1 cellular context compared by ENCODE assay signal in the genomic region with DNA sequence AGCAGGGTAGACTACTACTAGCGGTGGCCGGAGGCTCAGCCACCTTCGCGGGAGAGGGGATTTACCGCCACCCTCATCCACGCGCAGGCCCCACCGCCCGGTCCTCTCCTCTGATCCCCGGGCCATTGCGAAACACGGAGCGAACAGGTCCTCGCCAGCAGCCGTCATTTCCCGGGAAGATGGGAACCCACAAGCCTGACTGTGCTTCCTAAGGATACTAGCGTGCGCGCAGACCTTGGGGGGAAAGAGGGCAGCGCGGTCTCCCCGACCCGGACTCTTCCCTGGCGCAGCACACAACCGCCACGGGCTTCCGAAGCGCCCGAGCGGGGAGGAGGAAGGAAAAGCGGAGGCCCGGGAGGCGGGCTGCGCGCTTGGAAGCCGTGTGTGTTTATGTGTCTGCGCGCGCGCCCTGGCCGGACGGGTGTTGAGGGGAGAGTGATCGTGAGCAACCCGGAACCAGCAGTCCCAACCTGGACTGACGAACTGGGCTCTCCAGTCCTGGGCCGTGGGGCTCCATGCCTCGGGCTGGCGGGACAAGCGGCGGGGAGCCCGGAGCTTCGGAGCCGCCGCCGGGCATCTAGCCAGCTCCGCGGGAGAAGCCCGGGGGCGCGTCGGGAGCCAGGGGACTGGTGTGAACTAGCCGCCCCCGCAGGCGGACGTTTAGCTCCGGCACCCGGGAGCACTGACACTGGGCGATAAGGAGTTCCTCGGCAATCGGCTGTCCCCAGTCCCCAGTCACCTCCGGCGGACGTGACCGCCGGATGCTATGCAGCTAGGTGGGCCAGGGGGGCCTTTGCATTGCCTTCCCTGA.
TF ChIP-seq lines count a peak whose summit lies in the region.

No MANE protein-coding gene starts in this region.

TF ChIP-seq in K562, 482 proteins besides CTCF, POLR2A, EP300 and RAD21 (continued from another document and continues in another):
- TF ChIP-seq, protein P1, sequence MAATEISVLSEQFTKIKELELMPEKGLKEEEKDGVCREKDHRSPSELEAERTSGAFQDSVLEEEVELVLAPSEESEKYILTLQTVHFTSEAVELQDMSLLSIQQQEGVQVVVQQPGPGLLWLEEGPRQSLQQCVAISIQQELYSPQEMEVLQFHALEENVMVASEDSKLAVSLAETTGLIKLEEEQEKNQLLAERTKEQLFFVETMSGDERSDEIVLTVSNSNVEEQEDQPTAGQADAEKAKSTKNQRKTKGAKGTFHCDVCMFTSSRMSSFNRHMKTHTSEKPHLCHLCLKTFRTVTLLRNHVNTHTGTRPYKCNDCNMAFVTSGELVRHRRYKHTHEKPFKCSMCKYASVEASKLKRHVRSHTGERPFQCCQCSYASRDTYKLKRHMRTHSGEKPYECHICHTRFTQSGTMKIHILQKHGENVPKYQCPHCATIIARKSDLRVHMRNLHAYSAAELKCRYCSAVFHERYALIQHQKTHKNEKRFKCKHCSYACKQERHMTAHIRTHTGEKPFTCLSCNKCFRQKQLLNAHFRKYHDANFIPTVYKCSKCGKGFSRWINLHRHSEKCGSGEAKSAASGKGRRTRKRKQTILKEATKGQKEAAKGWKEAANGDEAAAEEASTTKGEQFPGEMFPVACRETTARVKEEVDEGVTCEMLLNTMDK (IDR thresholded peaks at IDR 0.05; ENCODE audit: borderline replicate concordance, insufficient read depth, low read depth, low read length, poor library complexity, severe bottlenecking) = no peak
- TF ChIP-seq ZNF436 (CRISPR knock-in tag; IDR thresholded peaks at IDR 0.05) = no peak
- TF ChIP-seq LEF1 (IDR thresholded peaks at IDR 0.05) = peak; percentile 76
- TF ChIP-seq, protein P2, sequence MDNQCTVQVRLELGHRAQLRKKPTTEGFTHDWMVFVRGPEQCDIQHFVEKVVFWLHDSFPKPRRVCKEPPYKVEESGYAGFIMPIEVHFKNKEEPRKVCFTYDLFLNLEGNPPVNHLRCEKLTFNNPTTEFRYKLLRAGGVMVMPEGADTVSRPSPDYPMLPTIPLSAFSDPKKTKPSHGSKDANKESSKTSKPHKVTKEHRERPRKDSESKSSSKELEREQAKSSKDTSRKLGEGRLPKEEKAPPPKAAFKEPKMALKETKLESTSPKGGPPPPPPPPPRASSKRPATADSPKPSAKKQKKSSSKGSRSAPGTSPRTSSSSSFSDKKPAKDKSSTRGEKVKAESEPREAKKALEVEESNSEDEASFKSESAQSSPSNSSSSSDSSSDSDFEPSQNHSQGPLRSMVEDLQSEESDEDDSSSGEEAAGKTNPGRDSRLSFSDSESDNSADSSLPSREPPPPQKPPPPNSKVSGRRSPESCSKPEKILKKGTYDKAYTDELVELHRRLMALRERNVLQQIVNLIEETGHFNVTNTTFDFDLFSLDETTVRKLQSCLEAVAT (IDR thresholded peaks at IDR 0.05) = peak; percentile 56 to 73
- TF ChIP-seq ZBTB7A (IDR thresholded peaks at IDR 0.05; ENCODE audit: borderline replicate concordance, control insufficient read depth, low read depth, low read length) = peak; percentile 100
- no peak for TF ChIP-seq NUFIP1 (IDR thresholded peaks at IDR 0.05; ENCODE audit: partially characterized antibody)
- TF ChIP-seq RFX1 (IDR thresholded peaks at IDR 0.05) = no peak
- TF ChIP-seq ZZZ3 (IDR thresholded peaks at IDR 0.05) = no peak
- TF ChIP-seq, protein P3, sequence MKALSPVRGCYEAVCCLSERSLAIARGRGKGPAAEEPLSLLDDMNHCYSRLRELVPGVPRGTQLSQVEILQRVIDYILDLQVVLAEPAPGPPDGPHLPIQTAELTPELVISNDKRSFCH (CRISPR knock-in tag; IDR thresholded peaks at IDR 0.05) = no peak
- TF ChIP-seq, protein P3 (tag; IDR thresholded peaks at IDR 0.05) = 0 out of 2 replicates have a peak, but pooled peaks have one; percentile 33
- TF ChIP-seq, protein P4, sequence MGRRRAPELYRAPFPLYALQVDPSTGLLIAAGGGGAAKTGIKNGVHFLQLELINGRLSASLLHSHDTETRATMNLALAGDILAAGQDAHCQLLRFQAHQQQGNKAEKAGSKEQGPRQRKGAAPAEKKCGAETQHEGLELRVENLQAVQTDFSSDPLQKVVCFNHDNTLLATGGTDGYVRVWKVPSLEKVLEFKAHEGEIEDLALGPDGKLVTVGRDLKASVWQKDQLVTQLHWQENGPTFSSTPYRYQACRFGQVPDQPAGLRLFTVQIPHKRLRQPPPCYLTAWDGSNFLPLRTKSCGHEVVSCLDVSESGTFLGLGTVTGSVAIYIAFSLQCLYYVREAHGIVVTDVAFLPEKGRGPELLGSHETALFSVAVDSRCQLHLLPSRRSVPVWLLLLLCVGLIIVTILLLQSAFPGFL (CRISPR knock-in tag; IDR thresholded peaks at IDR 0.05) = no peak
- TF ChIP-seq KLF10 (CRISPR knock-in tag; IDR thresholded peaks at IDR 0.05) = no peak
- TF ChIP-seq SNRNP70 (optimal IDR thresholded peaks at IDR 0.05; ENCODE audit: low read depth, low read length) = no peak
- peak; percentile 100 for TF ChIP-seq RNF2 (IDR thresholded peaks at IDR 0.05)
- 0 out of 2 replicates have a peak, but pooled peaks have one; percentile 33 for TF ChIP-seq ZEB2 (IDR thresholded peaks at IDR 0.05)
- TF ChIP-seq SMAD4 (CRISPR knock-in tag; conservative IDR thresholded peaks at IDR 0.05) = peak; percentile 98
- TF ChIP-seq SIN3B (IDR thresholded peaks at IDR 0.05; ENCODE audit: low read depth) = no peak
- no peak for TF ChIP-seq ZNF212 (CRISPR knock-in tag; IDR thresholded peaks at IDR 0.05)
- TF ChIP-seq, protein P5, sequence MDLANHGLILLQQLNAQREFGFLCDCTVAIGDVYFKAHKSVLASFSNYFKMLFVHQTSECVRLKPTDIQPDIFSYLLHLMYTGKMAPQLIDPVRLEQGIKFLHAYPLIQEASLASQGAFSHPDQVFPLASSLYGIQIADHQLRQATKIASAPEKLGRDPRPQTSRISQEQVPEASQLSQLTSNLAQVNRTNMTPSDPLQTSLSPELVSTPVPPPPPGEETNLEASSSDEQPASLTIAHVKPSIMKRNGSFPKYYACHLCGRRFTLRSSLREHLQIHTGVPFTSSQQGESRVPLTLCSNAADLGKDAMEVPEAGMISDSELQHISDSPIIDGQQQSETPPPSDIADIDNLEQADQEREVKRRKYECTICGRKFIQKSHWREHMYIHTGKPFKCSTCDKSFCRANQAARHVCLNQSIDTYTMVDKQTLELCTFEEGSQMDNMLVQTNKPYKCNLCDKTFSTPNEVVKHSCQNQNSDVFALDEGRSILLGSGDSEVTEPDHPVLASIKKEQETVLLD (IDR thresholded peaks at IDR 0.05) = peak; percentile 52; the same call in 1 of the 2 replicates
- no peak for TF ChIP-seq NFATC3 (IDR thresholded peaks at IDR 0.05)
- TF ChIP-seq NFXL1 (CRISPR knock-in tag; IDR thresholded peaks at IDR 0.05) = no peak
- TF ChIP-seq CREM (IDR thresholded peaks at IDR 0.05; ENCODE audit: low read depth) = peak; percentile 85
- no peak for TF ChIP-seq GTF2F1 (IDR thresholded peaks at IDR 0.05; ENCODE audit: low read depth, low read length)
- no peak for TF ChIP-seq SRSF1 (IDR thresholded peaks at IDR 0.05; ENCODE audit: low read depth, low read length)
- no peak for TF ChIP-seq ZNF217 (CRISPR knock-in tag; IDR thresholded peaks at IDR 0.05)
- peak in 1 of 2 experiments; percentile 71; a peak in 3 of 4 replicates for TF ChIP-seq MAZ (CRISPR knock-in tag; conservative IDR thresholded peaks at IDR 0.05 in 1 of 2, IDR thresholded peaks at IDR 0.05 in 1 of 2)
- no peak for TF ChIP-seq ZNF57 (CRISPR knock-in tag; IDR thresholded peaks at IDR 0.05)
- peak; percentile 72 for TF ChIP-seq CEBPG (CRISPR knock-in tag; IDR thresholded peaks at IDR 0.05)
- peak; percentile 55 to 84; a peak in 3 of 4 replicates for TF ChIP-seq CEBPG (tag; conservative IDR thresholded peaks at IDR 0.05 in 1 of 2, IDR thresholded peaks at IDR 0.05 in 1 of 2)
- peak; percentile 96 for TF ChIP-seq NCOA1 (IDR thresholded peaks at IDR 0.05; ENCODE audit: low read depth)
- no peak; the same call in 1 of the 2 replicates for TF ChIP-seq ZNF589 (CRISPR knock-in tag; IDR thresholded peaks at IDR 0.05; ENCODE audit: low read depth)
- TF ChIP-seq ZNF766 (CRISPR knock-in tag; conservative IDR thresholded peaks at IDR 0.05) = peak; percentile 57; the same call in 1 of the 2 replicates
- peak; percentile 78 to 87; a peak in 3 of 4 replicates for TF ChIP-seq TBL1XR1 (IDR thresholded peaks at IDR 0.05; ENCODE audit: low read length in 2 of 2)
- peak; percentile 95 for TF ChIP-seq NFIC (IDR thresholded peaks at IDR 0.05)
- peak; percentile 85; the same call in 1 of the 2 replicates for TF ChIP-seq CC2D1A (IDR thresholded peaks at IDR 0.05)
- peak; percentile 41; the same call in 1 of the 2 replicates for TF ChIP-seq ATF7 (IDR thresholded peaks at IDR 0.05)
- TF ChIP-seq KLF16 (IDR thresholded peaks at IDR 0.05) = peak; percentile 90
- TF ChIP-seq ZNF263 (CRISPR knock-in tag; IDR thresholded peaks at IDR 0.05; ENCODE audit: borderline replicate concordance) = peak; percentile 88
- TF ChIP-seq STAT5A (IDR thresholded peaks at IDR 0.05; ENCODE audit: borderline replicate concordance, low read length) = peak; percentile 69; the same call in 1 of the 2 replicates
- no peak for TF ChIP-seq XRCC5 (IDR thresholded peaks at IDR 0.05; ENCODE audit: low read depth, low read length)
- peak; percentile 71 for TF ChIP-seq L3MBTL2 (IDR thresholded peaks at IDR 0.05)
- TF ChIP-seq ZNF24 (IDR thresholded peaks at IDR 0.05) = 0 out of 2 replicates have a peak, but pooled peaks have one; percentile 31
- TF ChIP-seq, protein P6, sequence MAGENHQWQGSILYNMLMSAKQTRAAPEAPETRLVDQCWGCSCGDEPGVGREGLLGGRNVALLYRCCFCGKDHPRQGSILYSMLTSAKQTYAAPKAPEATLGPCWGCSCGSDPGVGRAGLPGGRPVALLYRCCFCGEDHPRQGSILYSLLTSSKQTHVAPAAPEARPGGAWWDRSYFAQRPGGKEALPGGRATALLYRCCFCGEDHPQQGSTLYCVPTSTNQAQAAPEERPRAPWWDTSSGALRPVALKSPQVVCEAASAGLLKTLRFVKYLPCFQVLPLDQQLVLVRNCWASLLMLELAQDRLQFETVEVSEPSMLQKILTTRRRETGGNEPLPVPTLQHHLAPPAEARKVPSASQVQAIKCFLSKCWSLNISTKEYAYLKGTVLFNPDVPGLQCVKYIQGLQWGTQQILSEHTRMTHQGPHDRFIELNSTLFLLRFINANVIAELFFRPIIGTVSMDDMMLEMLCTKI (IDR thresholded peaks at IDR 0.05; ENCODE audit: partially characterized antibody) = no peak
- TF ChIP-seq, protein P7, sequence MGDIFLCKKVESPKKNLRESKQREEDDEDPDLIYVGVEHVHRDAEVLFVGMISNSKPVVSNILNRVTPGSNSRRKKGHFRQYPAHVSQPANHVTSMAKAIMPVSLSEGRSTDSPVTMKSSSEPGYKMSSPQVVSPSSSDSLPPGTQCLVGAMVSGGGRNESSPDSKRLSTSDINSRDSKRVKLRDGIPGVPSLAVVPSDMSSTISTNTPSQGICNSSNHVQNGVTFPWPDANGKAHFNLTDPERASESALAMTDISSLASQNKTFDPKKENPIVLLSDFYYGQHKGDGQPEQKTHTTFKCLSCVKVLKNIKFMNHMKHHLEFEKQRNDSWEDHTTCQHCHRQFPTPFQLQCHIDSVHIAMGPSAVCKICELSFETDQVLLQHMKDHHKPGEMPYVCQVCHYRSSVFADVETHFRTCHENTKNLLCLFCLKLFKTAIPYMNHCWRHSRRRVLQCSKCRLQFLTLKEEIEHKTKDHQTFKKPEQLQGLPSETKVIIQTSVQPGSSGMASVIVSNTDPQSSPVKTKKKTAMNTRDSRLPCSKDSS (IDR thresholded peaks at IDR 0.05; ENCODE audit: low read depth, partially characterized antibody) = no peak
- 0 out of 2 replicates have a peak, but pooled peaks have one; percentile 59 for TF ChIP-seq CBFB (CRISPR knock-in tag; IDR thresholded peaks at IDR 0.05)
- TF ChIP-seq ARID1B (IDR thresholded peaks at IDR 0.05) = peak; percentile 97
- TF ChIP-seq TAF1 (IDR thresholded peaks at IDR 0.05; ENCODE audit: control insufficient read depth, extremely low read depth, insufficient read depth, low read length, severe bottlenecking) = peak; percentile 68
- TF ChIP-seq, protein P8, sequence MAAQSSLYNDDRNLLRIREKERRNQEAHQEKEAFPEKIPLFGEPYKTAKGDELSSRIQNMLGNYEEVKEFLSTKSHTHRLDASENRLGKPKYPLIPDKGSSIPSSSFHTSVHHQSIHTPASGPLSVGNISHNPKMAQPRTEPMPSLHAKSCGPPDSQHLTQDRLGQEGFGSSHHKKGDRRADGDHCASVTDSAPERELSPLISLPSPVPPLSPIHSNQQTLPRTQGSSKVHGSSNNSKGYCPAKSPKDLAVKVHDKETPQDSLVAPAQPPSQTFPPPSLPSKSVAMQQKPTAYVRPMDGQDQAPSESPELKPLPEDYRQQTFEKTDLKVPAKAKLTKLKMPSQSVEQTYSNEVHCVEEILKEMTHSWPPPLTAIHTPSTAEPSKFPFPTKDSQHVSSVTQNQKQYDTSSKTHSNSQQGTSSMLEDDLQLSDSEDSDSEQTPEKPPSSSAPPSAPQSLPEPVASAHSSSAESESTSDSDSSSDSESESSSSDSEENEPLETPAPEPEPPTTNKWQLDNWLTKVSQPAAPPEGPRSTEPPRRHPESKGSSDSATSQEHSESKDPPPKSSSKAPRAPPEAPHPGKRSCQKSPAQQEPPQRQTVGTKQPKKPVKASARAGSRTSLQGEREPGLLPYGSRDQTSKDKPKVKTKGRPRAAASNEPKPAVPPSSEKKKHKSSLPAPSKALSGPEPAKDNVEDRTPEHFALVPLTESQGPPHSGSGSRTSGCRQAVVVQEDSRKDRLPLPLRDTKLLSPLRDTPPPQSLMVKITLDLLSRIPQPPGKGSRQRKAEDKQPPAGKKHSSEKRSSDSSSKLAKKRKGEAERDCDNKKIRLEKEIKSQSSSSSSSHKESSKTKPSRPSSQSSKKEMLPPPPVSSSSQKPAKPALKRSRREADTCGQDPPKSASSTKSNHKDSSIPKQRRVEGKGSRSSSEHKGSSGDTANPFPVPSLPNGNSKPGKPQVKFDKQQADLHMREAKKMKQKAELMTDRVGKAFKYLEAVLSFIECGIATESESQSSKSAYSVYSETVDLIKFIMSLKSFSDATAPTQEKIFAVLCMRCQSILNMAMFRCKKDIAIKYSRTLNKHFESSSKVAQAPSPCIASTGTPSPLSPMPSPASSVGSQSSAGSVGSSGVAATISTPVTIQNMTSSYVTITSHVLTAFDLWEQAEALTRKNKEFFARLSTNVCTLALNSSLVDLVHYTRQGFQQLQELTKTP (IDR thresholded peaks at IDR 0.05; ENCODE audit: low read depth in 1 of 2, partially characterized antibody in 2 of 2) = peak in 1 of 2 experiments; percentile 51
- TF ChIP-seq BACH1 (tag; IDR thresholded peaks at IDR 0.05) = no peak
- peak; percentile 86 for TF ChIP-seq SOX6 (IDR thresholded peaks at IDR 0.05)
- TF ChIP-seq, protein P9, sequence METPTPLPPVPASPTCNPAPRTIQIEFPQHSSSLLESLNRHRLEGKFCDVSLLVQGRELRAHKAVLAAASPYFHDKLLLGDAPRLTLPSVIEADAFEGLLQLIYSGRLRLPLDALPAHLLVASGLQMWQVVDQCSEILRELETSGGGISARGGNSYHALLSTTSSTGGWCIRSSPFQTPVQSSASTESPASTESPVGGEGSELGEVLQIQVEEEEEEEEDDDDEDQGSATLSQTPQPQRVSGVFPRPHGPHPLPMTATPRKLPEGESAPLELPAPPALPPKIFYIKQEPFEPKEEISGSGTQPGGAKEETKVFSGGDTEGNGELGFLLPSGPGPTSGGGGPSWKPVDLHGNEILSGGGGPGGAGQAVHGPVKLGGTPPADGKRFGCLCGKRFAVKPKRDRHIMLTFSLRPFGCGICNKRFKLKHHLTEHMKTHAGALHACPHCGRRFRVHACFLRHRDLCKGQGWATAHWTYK (CRISPR knock-in tag; IDR thresholded peaks at IDR 0.05) = no peak
- TF ChIP-seq DMBX1 (CRISPR knock-in tag; IDR thresholded peaks at IDR 0.05; ENCODE audit: borderline replicate concordance) = peak; percentile 81
